In the genomic region with DNA sequence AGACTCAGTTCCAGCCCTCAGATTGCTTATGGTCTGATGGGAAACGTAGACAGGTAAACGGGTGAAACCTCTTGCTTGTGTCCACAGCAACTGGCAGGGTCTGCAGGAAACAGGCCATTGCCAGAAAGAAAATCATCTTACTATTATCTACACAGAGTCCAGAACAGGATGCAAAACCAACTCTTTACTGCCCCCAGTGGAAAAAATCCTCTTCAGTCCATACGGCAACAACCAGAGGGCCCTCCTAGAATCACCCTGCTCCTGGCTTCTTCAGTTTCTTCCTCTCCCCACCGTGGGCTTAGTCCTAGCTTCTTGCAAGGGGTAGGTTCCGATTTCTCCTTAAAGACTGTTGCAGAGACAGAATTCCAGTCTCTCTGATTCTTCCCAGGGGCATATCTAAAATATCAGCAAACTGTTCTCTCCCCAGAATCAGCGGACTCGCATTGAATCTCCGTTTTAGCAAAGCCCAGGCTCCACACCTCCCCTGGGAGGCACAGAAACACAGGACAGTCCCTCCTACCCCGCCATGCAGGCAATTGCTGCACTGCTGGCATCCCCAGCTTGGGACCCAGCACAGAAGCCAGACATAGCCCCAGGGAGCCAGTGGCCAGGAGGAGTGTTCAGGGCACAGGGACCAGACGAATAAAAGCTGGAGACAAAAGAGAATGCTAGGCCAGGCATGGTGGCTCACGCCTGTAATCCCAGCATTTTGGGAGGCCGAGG, we compare ENCODE assay signal across 8 cellular contexts. TPM values are rescaled to one million over a fixed set of nuclear protein-coding genes. Genes with fewer than 3 reads are reported as not detected.
DNase-seq lines count a peak whose midpoint lies in the region; ATAC-seq and TF ChIP-seq lines count a peak whose summit lies in the region.

No MANE protein-coding gene starts in this region.

- no peak overlapping the region for H3K27ac Mint-ChIP-seq in CD4-positive, alpha-beta T cell

- H3K27ac ChIP-seq in lower lobe of right lung (no peak overlapping the region), vagina (no peak overlapping the region)
- H3K27ac ChIP-seq in CD4-positive, alpha-beta T cell (ENCODE audit: low read depth, low read length): no peak overlapping the region

- H3K36me3 Mint-ChIP-seq in CD4-positive, alpha-beta T cell (ENCODE audit: low read depth): no peaks in the 10 kb centered on the region

- no peak for TF ChIP-seq POLR2A in vagina (IDR thresholded peaks at IDR 0.05)

- H3K4me3 Mint-ChIP-seq in CD4-positive, alpha-beta T cell: no peak overlapping the region

- no peaks in the 10 kb centered on the region for H3K4me1 Mint-ChIP-seq in CD4-positive, alpha-beta T cell (ENCODE audit: low read depth)

- POLR2A ChIA-PET in CD4-positive, alpha-beta T cell (lab: Charles Lee): no interaction called here

- peak; percentile 52 for TF ChIP-seq CTCF in GM13977 (IDR thresholded peaks at IDR 0.05; ENCODE audit: extremely low read depth, insufficient read depth, missing control alignments)
- TF ChIP-seq CTCF in lower lobe of right lung (IDR thresholded peaks at IDR 0.05): peak; percentile 69
- no peak for TF ChIP-seq CTCF in CD4-positive, alpha-beta T cell (IDR thresholded peaks at IDR 0.05)
- peak in 1 of 3 experiments; percentile 17 for TF ChIP-seq CTCF in vagina (IDR thresholded peaks at IDR 0.05)

- CTCF ChIA-PET in CD4-positive, alpha-beta T cell (lab: Charles Lee): no interaction called here

- peaks cover 5% of the 10 kb centered on the region for H3K27me3 Mint-ChIP-seq in CD4-positive, alpha-beta T cell

- H3K9me3 Mint-ChIP-seq in CD4-positive, alpha-beta T cell: peaks cover 1% of the 10 kb centered on the region

- H3K27me3 ChIP-seq in lower lobe of right lung (ENCODE audit: low read depth): no peaks in the 10 kb centered on the region
- H3K27me3 ChIP-seq in CD4-positive, alpha-beta T cell (ENCODE audit: control insufficient read depth, insufficient read depth, low read length): no peaks in the 10 kb centered on the region
- H3K27me3 ChIP-seq in vagina: no peaks in the 10 kb centered on the region

- H3K4me3 ChIP-seq in lower lobe of right lung (no peak overlapping the region), vagina (no peak overlapping the region)

- in situ Hi-C loops in GM13977 (cut with MboI; ENCODE audit: low pct_unique_long_range_greater_than_20kb, low sequenced_read_pairs, unreplicated experiment): no loop called here

- DNase-seq in AG08395 (ENCODE audit: low spot score) (peak; percentile 60), GM13977 (ENCODE audit: low spot score) (peak; percentile 56), NOMO-1 treated with dmso at 0.1 percent for 144 hours (lab: John Stamatoyannopoulos, UW; ENCODE audit: unreplicated experiment) (peak; percentile 30), dermis blood vessel endothelial cell (peak; percentile 76), lower lobe of right lung (no peak), vagina (ENCODE audit: extremely low spot score in 2 of 2) (no peak)
- DNase-seq in CD4-positive, alpha-beta T cell: no peak

- H3K9me3 ChIP-seq in lower lobe of right lung (no peaks in the 10 kb centered on the region), vagina (no peaks in the 10 kb centered on the region)
- H3K9me3 ChIP-seq in CD4-positive, alpha-beta T cell (ENCODE audit: control insufficient read depth, low read length): no peaks in the 10 kb centered on the region

- intact Hi-C loops in lower lobe of right lung (cut with DNase I): no loop called here
- intact Hi-C loops in CD4-positive, alpha-beta T cell (cut with DNase I, micrococcal nuclease): no loop called here
- intact Hi-C loops in vagina (cut with DNase I): no loop called here

- H3K4me1 ChIP-seq in lower lobe of right lung (peaks cover 30% of the 10 kb centered on the region), vagina (peaks cover 11% of the 10 kb centered on the region)

- H3K36me3 ChIP-seq in lower lobe of right lung (no peaks in the 10 kb centered on the region), vagina (no peaks in the 10 kb centered on the region)

- ATAC-seq in HG03025 (IDR thresholded peaks at IDR 0.05; ENCODE audit: low FRiP score, unreplicated experiment): peak; percentile 55
- ATAC-seq in lower lobe of right lung: peak; percentile 85 to 88
- ATAC-seq in CD4-positive, alpha-beta T cell (ENCODE audit: poor library complexity): no peak

RNA-seq across cellular contexts. Expression of a gene that starts 41.0 kb away (rescaled TPM):
- total RNA-seq in dermis blood vessel endothelial cell (10.8 and 11.2 TPM in 2 replicates), lower lobe of right lung (34.2 TPM), vagina (16.0 TPM)
- total RNA-seq in CD4-positive, alpha-beta T cell: under 1 TPM in 1 of 2 experiments, not detected in 1; 0.25 TPM

Comparison
In these comparisons a context has a peak if more than half of its experiments do, and no peak if none do; other contexts are left out.
1. DNase-seq: peak in AG08395 (single experiment), GM13977 (single experiment), NOMO-1 treated with dmso at 0.1 percent for 144 hours (single experiment) and dermis blood vessel endothelial cell (single experiment); none in lower lobe of right lung (single experiment), CD4-positive, alpha-beta T cell (0 of 10) and vagina (0 of 2).